In genomic region chr15:64430000-64430735, GRCh38 we compare ENCODE assay signal across 9 cellular contexts. TPM values are rescaled to one million over a fixed set of nuclear protein-coding genes. Genes with fewer than 3 reads are reported as not detected.
DNase-seq lines count a peak whose midpoint lies in the region; ATAC-seq and TF ChIP-seq lines count a peak whose summit lies in the region.
"Had no signal": no experiment of that assay in that cellular context is flagged by ENCODE, and none has a peak within 500 bp of the region (broad histone marks: within the 10 kb centered on the region; RNA-seq: fewer than 3 reads in every experiment).

No MANE protein-coding gene starts in this region.

- H3K36me3 ChIP-seq in BLaER1, result peaks cover 48% of the 10 kb centered on the region
- H3K36me3 ChIP-seq in adrenal gland (replicated peaks in 1 of 2), result peaks cover 0 to 17% of the 10 kb centered on the region in 2 donors
- H3K36me3 ChIP-seq in iPS-18a (ENCODE audit: control insufficient read depth, low read depth, low read length), result peaks cover 4% of the 10 kb centered on the region
- H3K36me3 ChIP-seq in suprapubic skin, result peaks cover 38% of the 10 kb centered on the region

- no peaks in the 10 kb centered on the region for H4K20me1 ChIP-seq in BLaER1

- TF ChIP-seq CTCF in adrenal gland (IDR thresholded peaks at IDR 0.05), result no peak
- TF ChIP-seq CTCF in suprapubic skin (IDR thresholded peaks at IDR 0.05), result no peak

- POLR2A ChIA-PET in HEK293T (lab: Yijun Ruan, JAX), result no interaction called here

- no peaks in the 10 kb centered on the region for H3K9me3 ChIP-seq in BLaER1
- no peaks in the 10 kb centered on the region for H3K9me3 ChIP-seq in adrenal gland (replicated peaks in 1 of 3)
- H3K9me3 ChIP-seq in iPS-18a (ENCODE audit: control insufficient read depth, low read depth, low read length), result no peaks in the 10 kb centered on the region
- H3K9me3 ChIP-seq in suprapubic skin, result no peaks in the 10 kb centered on the region

- CTCF ChIA-PET in HEK293T (lab: Yijun Ruan, JAX), result no interaction called here

- H3K4me2 ChIP-seq in BLaER1, result peak overlapping the region; percentile 68

- DNase-seq in HEK293T (ENCODE audit: extremely low spot score), result peak; percentile 6
- peak; percentile 95 for DNase-seq in OCI-M1 (lab: John Stamatoyannopoulos, UW)
- DNase-seq in adrenal gland, result peak in 5 of 7 donors; percentile 11 to 60 (median 30)
- no peak for DNase-seq in suprapubic skin (ENCODE audit: low spot score in 2 of 2)
- no peak for DNase-seq in LoVo (ENCODE audit: low spot score)

- no peak for ATAC-seq in HG02571 (IDR thresholded peaks at IDR 0.05; ENCODE audit: unreplicated experiment)
- ATAC-seq: HCT116 had no signal

- no peaks in the 10 kb centered on the region for H3K27me3 ChIP-seq in BLaER1
- H3K27me3 ChIP-seq in adrenal gland, result no peaks in the 10 kb centered on the region
- H3K27me3 ChIP-seq in iPS-18a (ENCODE audit: control insufficient read depth, insufficient read depth, low read length), result no peaks in the 10 kb centered on the region
- H3K27me3 ChIP-seq in suprapubic skin, result no peaks in the 10 kb centered on the region

- TF ChIP-seq EP300 in suprapubic skin (IDR thresholded peaks at IDR 0.05), result no peak

- intact Hi-C loops in adrenal gland (cut with DNase I), result loop anchor here in 1 of 2 donors (5.0 kb wide), 1 partner anchor 252 kb away; no protein-coding TSS in a partner anchor

- H3K4me1 ChIP-seq in BLaER1 (peaks cover 30% of the 10 kb centered on the region), adrenal gland (replicated peaks in 1 of 2) (peaks cover 13 to 18% of the 10 kb centered on the region in 2 donors), iPS-18a (ENCODE audit: control insufficient read depth, low read depth, low read length) (peaks cover 19% of the 10 kb centered on the region), suprapubic skin (peaks cover 15% of the 10 kb centered on the region)

- H3K9ac ChIP-seq in BLaER1, result peak overlapping the region; percentile 73
- H3K9ac ChIP-seq in iPS-18a (ENCODE audit: low read length), result peak overlapping the region; percentile 2

- no peak overlapping the region for H3K4me3 ChIP-seq in BLaER1
- no peak overlapping the region for H3K4me3 ChIP-seq in adrenal gland
- H3K4me3 ChIP-seq in iPS-18a (ENCODE audit: low read length), result peak overlapping the region; percentile 4
- H3K4me3 ChIP-seq in suprapubic skin, result no peak overlapping the region

- 14 to 18% (median 16%) methylated on average over 3 of the region's 3 CpGs for WGBS in adrenal gland, 4 donors
- 21% methylated on average over 3 of the region's 3 CpGs for WGBS in suprapubic skin

- peak overlapping the region; percentile 85 for H3K27ac ChIP-seq in BLaER1
- peak overlapping the region in 4 of 5 donors; percentile 38 to 56 (median 48) for H3K27ac ChIP-seq in adrenal gland
- H3K27ac ChIP-seq in iPS-18a (ENCODE audit: low read length), result no peak overlapping the region
- H3K27ac ChIP-seq in suprapubic skin, result peak overlapping the region; percentile 14

- TF ChIP-seq POLR2A in adrenal gland (IDR thresholded peaks at IDR 0.05) (no peak), suprapubic skin (IDR thresholded peaks at IDR 0.05) (no peak)

TF ChIP-seq in HEK293T, 16 proteins besides CTCF, POLR2A, EP300 and RAD21:
- TF ChIP-seq CTBP1 (IDR thresholded peaks at IDR 0.05; ENCODE audit: borderline replicate concordance) (no peak), ELF4 (IDR thresholded peaks at IDR 0.05) (no peak), SP1 (IDR thresholded peaks at IDR 0.05) (no peak), L3MBTL2 (conservative IDR thresholded peaks at IDR 0.05) (no peak), FOXK2 (IDR thresholded peaks at IDR 0.05) (no peak), TARDBP (IDR thresholded peaks at IDR 0.05) (no peak), SUZ12 (IDR thresholded peaks at IDR 0.05) (no peak)

RNA-seq across cellular contexts. Expression of gene ZNF609, which starts 30.2 kb away (rescaled TPM):
- total RNA-seq in adrenal gland (10 to 100 TPM; 19.3 to 35.5 (median 26.9) TPM), suprapubic skin (10 to 100 TPM; 18.6 to 40.1 (median 23.7) TPM)
- polyA plus RNA-seq in adrenal gland, result 10 to 100 TPM in 2 of 3 donors, 1 to 10 TPM in 1; 4.4 to 18.4 (median 14.1) TPM

RNA-seq across cellular contexts. Expression of gene TRIP4, which starts 42.5 kb away (rescaled TPM):
- total RNA-seq in adrenal gland (10 to 100 TPM in 7 of 8 donors, 1 to 10 TPM in 1; 5.6 to 56.7 (median 17.6) TPM), suprapubic skin (10 to 100 TPM in 3 of 4 donors, 1 to 10 TPM in 1; 8.3 to 22.2 (median 13.0) TPM)
- 10 to 100 TPM; 14.9 to 28.3 (median 23.9) TPM for polyA plus RNA-seq in adrenal gland

RNA-seq across cellular contexts. Expression of gene PCLAF, which starts 48.9 kb away (rescaled TPM):
- total RNA-seq in adrenal gland (1 to 10 TPM in 5 of 8 donors, under 1 TPM in 2, not detected in 1; 0.32 to 2.7 (median 1.1) TPM), suprapubic skin (10 to 100 TPM in 1 of 4 donors, 1 to 10 TPM in 3; 2.5 to 13.1 (median 3.0) TPM)
- 1 to 10 TPM; 1.6 to 4.3 (median 1.8) TPM for polyA plus RNA-seq in adrenal gland

Comparison
In these comparisons a context has a peak if more than half of its experiments do, and no peak if none do; other contexts are left out.
1. DNase-seq: peak in HEK293T (single experiment), OCI-M1 (single experiment) and adrenal gland (5 of 7); none in suprapubic skin (0 of 2) and LoVo (single experiment).